8 cellular contexts compared by ENCODE assay signal in genomic region chr2:73984922-73985317, GRCh38. TPM values are rescaled to one million over a fixed set of nuclear protein-coding genes. Genes with fewer than 3 reads are reported as not detected.
A peak's percentile ranks its signal among the peaks of the same experiment; 100 is the strongest.
DNase-seq lines count a peak whose midpoint lies in the region; TF ChIP-seq lines count a peak whose summit lies in the region.

No MANE protein-coding gene starts in this region.

- H3K4me3 ChIP-seq in skeletal muscle satellite cell (ENCODE audit: low read length), result peak overlapping the region; percentile 65

- peak; percentile 82 for DNase-seq in GM20000 (ENCODE audit: low spot score)
- DNase-seq in LHCN-M2 (ENCODE audit: low read depth), result peak; percentile 20
- peak; percentile 77 for DNase-seq in activated T-cell treated with anti-CD3 and anti-CD28 coated beads, Interleukin-2, amount 50 U/mL, for 1 hour
- DNase-seq in glomerular visceral epithelial cell (ENCODE audit: extremely low spot score), result peak; percentile 30
- DNase-seq in H4 (ENCODE audit: low spot score), result no peak
- no peak for DNase-seq in NCI-H1048 (lab: John Stamatoyannopoulos, UW)

- H3K4me2 ChIP-seq in skeletal muscle satellite cell (ENCODE audit: low read length), result peak overlapping the region; percentile 83

- peaks cover 18% of the 10 kb centered on the region for H3K4me1 ChIP-seq in ES-I3 (ENCODE audit: insufficient read depth, low read length)
- peaks cover 53% of the 10 kb centered on the region for H3K4me1 ChIP-seq in skeletal muscle satellite cell (ENCODE audit: control insufficient read depth, insufficient read depth, low read length)

- H3K9ac ChIP-seq in ES-I3 (ENCODE audit: low read depth, low read length) (peak overlapping the region; percentile 57; the same call in 1 of the 2 replicates), skeletal muscle satellite cell (ENCODE audit: low read depth, low read length) (peak overlapping the region; percentile 62)

- H3K9me3 ChIP-seq in ES-I3 (ENCODE audit: control insufficient read depth, insufficient read depth, low read length) (no peaks in the 10 kb centered on the region), skeletal muscle satellite cell (replicated peaks; ENCODE audit: low read length) (no peaks in the 10 kb centered on the region)

- TF ChIP-seq CTCF in GM20000 (IDR thresholded peaks at IDR 0.05; ENCODE audit: extremely low read depth, missing control alignments), result no peak

- no peaks in the 10 kb centered on the region for H3K27me3 ChIP-seq in skeletal muscle satellite cell (ENCODE audit: control insufficient read depth, insufficient read depth, low read length)

- H3K36me3 ChIP-seq in ES-I3 (ENCODE audit: insufficient read depth, low read length) (no peaks in the 10 kb centered on the region), skeletal muscle satellite cell (ENCODE audit: insufficient read depth, low read length) (peaks cover 12% of the 10 kb centered on the region)

RNA-seq across cellular contexts. Expression of gene TET3, which starts 0.2 kb away (rescaled TPM):
- 2.9 and 3.7 TPM in 2 replicates for total RNA-seq in LHCN-M2 (2014; rRNA removed)
- polyA plus RNA-seq in LHCN-M2 (2012), result 1.2 TPM
- total RNA-seq in skeletal muscle satellite cell (2012; rRNA removed), result 2.3 and 2.6 TPM in 2 replicates
- 4.7 and 4.9 TPM in 2 replicates for total RNA-seq in H4 (2014; rRNA removed; shearing (Covaris generic))

RNA-seq across cellular contexts. Expression of gene DGUOK, which starts 58.2 kb away (rescaled TPM):
- 87.3 and 103 TPM in 2 replicates for total RNA-seq in LHCN-M2 (2014; rRNA removed)
- 107 TPM for polyA plus RNA-seq in LHCN-M2 (2012)
- total RNA-seq in skeletal muscle satellite cell (2012; rRNA removed), result 55.5 and 60.8 TPM in 2 replicates
- 110 and 150 TPM in 2 replicates for total RNA-seq in H4 (2014; rRNA removed; shearing (Covaris generic))

Comparison
In these comparisons a context has a peak if more than half of its experiments do, and no peak if none do; other contexts are left out.
1. DNase-seq: peak in GM20000 (single experiment), LHCN-M2 (single experiment), activated T-cell treated with anti-CD3 and anti-CD28 coated beads, Interleukin-2, amount 50 U/mL, for 1 hour (single experiment) and glomerular visceral epithelial cell (single experiment); none in H4 (single experiment) and NCI-H1048 (single experiment).